ENCODE assay signal across 7 cellular contexts in genomic region chr13:62371737-62372136, GRCh38.
"Had no signal": no experiment of that assay in that cellular context is flagged by ENCODE, and none has a peak within 500 bp of the region (broad histone marks: within the 10 kb centered on the region; RNA-seq: fewer than 3 reads in every experiment).

No MANE protein-coding gene starts in this region.

- H3K4me3 ChIP-seq: GM12878 had no signal

- ATAC-seq: GM12878 had no signal

- DNase-seq: GDM1, GF-D8 had no signal

- FAIRE-seq: GM12878, GM12891, GM12892, GM18507, GM19239 had no signal
